In genomic region chr4:10116625-10117423, GRCh38 we compare ENCODE assay signal across 1 cellular context.
TF ChIP-seq lines count a peak whose summit lies in the region.

Gene WDR1 (minus strand): TSS chr4:10116799. CDS start chr4:10116666, 133 bp downstream.

TF ChIP-seq in GM12878, 131 proteins besides CTCF, POLR2A, EP300 and RAD21 (continued from another document):
- TF ChIP-seq EED (IDR thresholded peaks at IDR 0.05; ENCODE audit: low read depth) (no peak), SKIL (IDR thresholded peaks at IDR 0.05; ENCODE audit: low read depth, poor library complexity, severe bottlenecking) (peak; percentile 20), SMAD1 (IDR thresholded peaks at IDR 0.05; ENCODE audit: low read depth, partially characterized antibody) (peak; percentile 75), ZBED1 (IDR thresholded peaks at IDR 0.05; ENCODE audit: borderline replicate concordance) (0 out of 2 replicates have a peak, but pooled peaks have one; percentile 23), CREB1 (IDR thresholded peaks at IDR 0.05; ENCODE audit: low read depth) (peak; percentile 87; the same call in 1 of the 2 replicates), HDAC2 (IDR thresholded peaks at IDR 0.05) (no peak), BACH1 (IDR thresholded peaks at IDR 0.05; ENCODE audit: borderline replicate concordance) (peak; percentile 81), ASH2L (IDR thresholded peaks at IDR 0.05; ENCODE audit: borderline replicate concordance, low read depth) (no peak), SRF (IDR thresholded peaks at IDR 0.05; ENCODE audit: low read depth in 2 of 2, low read length in 2 of 2) (peak; percentile 97 to 99), SMAD5 (IDR thresholded peaks at IDR 0.05; ENCODE audit: low read depth) (peak; percentile 92), CBFB (IDR thresholded peaks at IDR 0.05; ENCODE audit: low read depth) (peak; percentile 77; the same call in 1 of the 2 replicates), SP1 (IDR thresholded peaks at IDR 0.05; ENCODE audit: low read depth, low read length) (peak; percentile 20), GABPA (IDR thresholded peaks at IDR 0.05; ENCODE audit: low read depth) (peak; percentile 60), ZNF217 (IDR thresholded peaks at IDR 0.05) (no peak), BCLAF1 (IDR thresholded peaks at IDR 0.05) (no peak), ZNF207 (IDR thresholded peaks at IDR 0.05; ENCODE audit: borderline replicate concordance) (no peak), ZBTB40 (IDR thresholded peaks at IDR 0.05; ENCODE audit: borderline replicate concordance) (peak; percentile 56), E2F4 (IDR thresholded peaks at IDR 0.05; ENCODE audit: low read depth, low read length) (0 out of 2 replicates have a peak, but pooled peaks have one; percentile 50), ZNF622 (IDR thresholded peaks at IDR 0.05) (no peak), DPF2 (IDR thresholded peaks at IDR 0.05) (no peak), WRNIP1 (IDR thresholded peaks at IDR 0.05; ENCODE audit: borderline replicate concordance, low read depth, low read length) (no peak), NFYA (IDR thresholded peaks at IDR 0.05; ENCODE audit: borderline replicate concordance, low read depth, low read length) (no peak), MXI1 (IDR thresholded peaks at IDR 0.05; ENCODE audit: low read depth, low read length) (0 out of 2 replicates have a peak, but pooled peaks have one; percentile 69), BCL3 (IDR thresholded peaks at IDR 0.05; ENCODE audit: borderline replicate concordance, insufficient read depth, low read depth, low read length, poor library complexity, severe bottlenecking) (peak; percentile 19), USF1 (IDR thresholded peaks at IDR 0.05; ENCODE audit: borderline replicate concordance, extremely low read length, insufficient read depth, low read depth, low read length) (no peak), TBL1XR1 (IDR thresholded peaks at IDR 0.05; ENCODE audit: low read depth, low read length) (0 out of 2 replicates have a peak, but pooled peaks have one; percentile 7), EGR1 (IDR thresholded peaks at IDR 0.05; ENCODE audit: borderline replicate concordance in 1 of 2, low read depth in 2 of 2, low read length in 2 of 2) (peak in 1 of 2 experiments; percentile 83; a peak in 2 of 3 replicates)
